Comparison of ENCODE assay signal across 11 cellular contexts in the genomic region with DNA sequence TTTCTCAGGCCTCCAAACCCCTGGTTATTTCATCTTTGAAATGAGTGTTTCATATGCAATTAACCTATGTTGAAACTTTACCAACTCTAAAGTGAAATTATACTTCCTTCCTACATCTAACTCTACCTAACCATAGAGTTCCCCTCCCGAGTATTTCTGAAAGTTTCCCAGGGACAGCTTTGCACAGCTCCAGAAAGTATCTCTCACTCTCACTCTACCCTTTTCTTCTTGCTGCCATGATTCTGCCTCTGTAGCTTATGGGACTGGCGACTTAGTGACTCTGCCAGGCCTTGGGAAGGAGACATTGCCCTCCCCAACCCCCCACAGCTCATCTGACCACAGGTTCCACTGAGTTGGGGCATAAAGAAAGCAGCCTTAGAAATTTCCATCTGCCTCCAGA.
A peak's percentile ranks its signal among the peaks of the same experiment; 100 is the strongest.
DNase-seq lines count a peak whose midpoint lies in the region; ATAC-seq and TF ChIP-seq lines count a peak whose summit lies in the region.
"Had no signal": no experiment of that assay in that cellular context is flagged by ENCODE, and none has a peak within 500 bp of the region (broad histone marks: within the 10 kb centered on the region; RNA-seq: fewer than 3 reads in every experiment).

No MANE protein-coding gene starts in this region.

- peaks cover 22% of the 10 kb centered on the region for H3K4me1 ChIP-seq in endodermal cell (ENCODE audit: control insufficient read depth, insufficient read depth, low read length)

- WGBS in endodermal cell (ENCODE audit: insufficient coverage in 1 of 2, insufficient read length in 1 of 2), 2 experiments: 90% methylated on average over 2 of the region's 2 CpGs

- no peaks in the 10 kb centered on the region for H3K9me3 ChIP-seq in endodermal cell (ENCODE audit: control insufficient read depth, low read length)
- H3K9me3 ChIP-seq: transverse colon had no signal

- peaks cover 4% of the 10 kb centered on the region for H3K9me3 Mint-ChIP-seq in activated naive CD8-positive, alpha-beta T cell (ENCODE audit: low read depth)
- H3K9me3 Mint-ChIP-seq in endodermal cell: no peaks in the 10 kb centered on the region

- H3K27me3 Mint-ChIP-seq in activated naive CD8-positive, alpha-beta T cell: no peaks in the 10 kb centered on the region
- H3K27me3 Mint-ChIP-seq in endodermal cell (ENCODE audit: insufficient read depth): no peaks in the 10 kb centered on the region

- H3K27me3 ChIP-seq in endodermal cell (ENCODE audit: control insufficient read depth, insufficient read depth, low read length, poor library complexity, severe bottlenecking): no peaks in the 10 kb centered on the region
- H3K27me3 ChIP-seq: transverse colon had no signal

- peak; percentile 41 for ATAC-seq in HG03571 (IDR thresholded peaks at IDR 0.05; ENCODE audit: unreplicated experiment)
- ATAC-seq in stimulated activated naive CD8-positive, alpha-beta T cell treated with anti-CD3 and anti-CD28 coated beads, Interleukin-15, Interleukin-2, amounts not matched to agents 100 U/mL and 50 U/mL, for 24 hours: no peak

- H3K36me3 ChIP-seq in endodermal cell (ENCODE audit: control insufficient read depth, insufficient read depth, low read length): no peaks in the 10 kb centered on the region
- H3K36me3 ChIP-seq: transverse colon had no signal

- H3K27ac Mint-ChIP-seq in activated naive CD8-positive, alpha-beta T cell: peak overlapping the region; percentile 99
- H3K27ac Mint-ChIP-seq in endodermal cell: no peak overlapping the region

- H3K4me1 Mint-ChIP-seq in activated naive CD8-positive, alpha-beta T cell (ENCODE audit: low read depth): peaks cover 82% of the 10 kb centered on the region
- peaks cover 42% of the 10 kb centered on the region for H3K4me1 Mint-ChIP-seq in endodermal cell

- H3K27ac ChIP-seq in endodermal cell (ENCODE audit: low read depth, low read length): no peak overlapping the region

- H3K9ac ChIP-seq in endodermal cell (ENCODE audit: extremely low read depth, low read length, poor library complexity, severe bottlenecking): no peak overlapping the region

- TF ChIP-seq POLR2A in erythroblast (IDR thresholded peaks at IDR 0.05; ENCODE audit: low read length): no peak

- H3K4me3 ChIP-seq in endodermal cell (ENCODE audit: low read length): no peak overlapping the region
- H3K4me3 ChIP-seq: transverse colon had no signal

- H3K36me3 Mint-ChIP-seq in activated naive CD8-positive, alpha-beta T cell: no peaks in the 10 kb centered on the region
- no peaks in the 10 kb centered on the region for H3K36me3 Mint-ChIP-seq in endodermal cell (ENCODE audit: low read depth)

- peak overlapping the region; percentile 67 for H3K4me3 Mint-ChIP-seq in activated naive CD8-positive, alpha-beta T cell
- no peak overlapping the region for H3K4me3 Mint-ChIP-seq in endodermal cell

- TF ChIP-seq CTCF in endodermal cell (conservative IDR thresholded peaks at IDR 0.05): no peak

- peak; percentile 36 for DNase-seq in activated T-cell treated with anti-CD3 and anti-CD28 coated beads, Interleukin-2, amount 50 U/mL, for 48 hours
- DNase-seq in activated T-cell treated with anti-CD3 and anti-CD28 coated beads, Interleukin-2, amount 50 U/mL, for 1 hour: no peak
- peak; percentile 30 for DNase-seq in stimulated activated naive CD8-positive, alpha-beta T cell treated with anti-CD3 and anti-CD28 coated beads, Interleukin-15, Interleukin-2, amounts not matched to agents 100 U/mL and 50 U/mL, for 24 hours
- DNase-seq in HuH-7.5 (ENCODE audit: low spot score) (no peak), erythroblast (lab: John Stamatoyannopoulos, UW) (no peak), endodermal cell (no peak)
- DNase-seq: NCI-H2107; stimulated activated CD4-positive, alpha-beta T cell treated with anti-CD3 and anti-CD28 coated beads, Interleukin-15, amount 100 ng/mL, for 24 hours; transverse colon had no signal

Comparison
In these comparisons a context has a peak if more than half of its experiments do, and no peak if none do; other contexts are left out.
1. DNase-seq: peak in activated T-cell treated with anti-CD3 and anti-CD28 coated beads, Interleukin-2, amount 50 U/mL, for 48 hours (2 of 2) and stimulated activated naive CD8-positive, alpha-beta T cell treated with anti-CD3 and anti-CD28 coated beads, Interleukin-15, Interleukin-2, amounts not matched to agents 100 U/mL and 50 U/mL, for 24 hours (single experiment); none in activated T-cell treated with anti-CD3 and anti-CD28 coated beads, Interleukin-2, amount 50 U/mL, for 1 hour (single experiment), HuH-7.5 (single experiment), erythroblast (0 of 2) and endodermal cell (single experiment).